ENCODE assay signal across 20 cellular contexts in genomic region chr15:63301088-63301487, GRCh38. TPM values are rescaled to one million over a fixed set of nuclear protein-coding genes. Genes with fewer than 3 reads are reported as not detected.
A peak's percentile ranks its signal among the peaks of the same experiment; 100 is the strongest.
DNase-seq lines count a peak whose midpoint lies in the region; ATAC-seq, FAIRE-seq and TF ChIP-seq lines count a peak whose summit lies in the region.
"Had no signal": no experiment of that assay in that cellular context is flagged by ENCODE, and none has a peak within 500 bp of the region (broad histone marks: within the 10 kb centered on the region; RNA-seq: fewer than 3 reads in every experiment).

No MANE protein-coding gene starts in this region.

- H3K4me2 ChIP-seq in astrocyte (ENCODE audit: low read length) (peak overlapping the region; percentile 25), smooth muscle cell (peak overlapping the region; percentile 3), MM.1S (ENCODE audit: low read depth, low read length) (no peak overlapping the region)

- H3K4me3 ChIP-seq in astrocyte (ENCODE audit: insufficient read depth, low read depth, low read length), result no peak overlapping the region
- no peak overlapping the region for H3K4me3 ChIP-seq in smooth muscle cell
- no peak overlapping the region for H3K4me3 ChIP-seq in MM.1S (ENCODE audit: low read length)

- no peaks in the 10 kb centered on the region for H3K9me2 ChIP-seq in MM.1S (replicated peaks; ENCODE audit: insufficient read depth, low read length)

- H3K27ac Mint-ChIP-seq in astrocyte (ENCODE audit: unreplicated experiment), result no peak overlapping the region
- no peak overlapping the region for H3K27ac Mint-ChIP-seq in WTC11
- H3K27ac Mint-ChIP-seq: CD4-positive, CD25-positive, alpha-beta regulatory T cell had no signal

- peak; percentile 45 for DNase-seq in NCI-H748 (lab: John Stamatoyannopoulos, UW; ENCODE audit: unreplicated experiment)
- DNase-seq in NCI-H748 treated with DMSO at 0.1 percent for 48 hours (lab: John Stamatoyannopoulos, UW), result no peak
- no peak for DNase-seq in astrocyte (ENCODE audit: low read depth)
- DNase-seq in kidney tubule cell (ENCODE audit: low spot score), result peak; percentile 56
- no peak for DNase-seq in smooth muscle cell (lab: John Stamatoyannopoulos, UW; ENCODE audit: unreplicated experiment)
- DNase-seq in NCI-H2029 treated with DMSO at 0.1 percent for 48 hours (lab: John Stamatoyannopoulos, UW), result no peak
- no peak for DNase-seq in MM.1S
- no peak for DNase-seq in WTC11 (ENCODE audit: low spot score)
- DNase-seq: BE2C; Caco-2; CD4-positive, CD25-positive, alpha-beta regulatory T cell; DMS153; GDM1; GOT3; KG1; NCI-H1694; NCI-H2227 treated with DMSO at 0.1 percent for 48 hours; NCI-H524 treated with DMSO at 0.1 percent for 48 hours had no signal

- CTCF ChIA-PET in WTC11 (lab: Charles Lee), result no interaction called here

- H3K9ac ChIP-seq in astrocyte (ENCODE audit: low read length) (no peak overlapping the region), smooth muscle cell (ENCODE audit: low read depth) (no peak overlapping the region), MM.1S (ENCODE audit: low read length) (no peak overlapping the region)

- POLR2A ChIA-PET in WTC11 (lab: Charles Lee), result no interaction called here

- no peak for ATAC-seq in WTC11
- ATAC-seq: Right ventricle myocardium inferior had no signal

- no peak overlapping the region for H3K4me3 Mint-ChIP-seq in astrocyte (ENCODE audit: unreplicated experiment)
- H3K4me3 Mint-ChIP-seq in WTC11, result no peak overlapping the region
- H3K4me3 Mint-ChIP-seq: CD4-positive, CD25-positive, alpha-beta regulatory T cell had no signal

- no peaks in the 10 kb centered on the region for H3K79me2 ChIP-seq in astrocyte (ENCODE audit: insufficient read depth, low read length)
- no peaks in the 10 kb centered on the region for H3K79me2 ChIP-seq in smooth muscle cell (ENCODE audit: low read depth)
- H3K79me2 ChIP-seq in MM.1S (ENCODE audit: low read length), result no peaks in the 10 kb centered on the region

- H4K20me1 ChIP-seq in astrocyte (ENCODE audit: insufficient read depth, low read length) (no peaks in the 10 kb centered on the region), smooth muscle cell (ENCODE audit: low read depth) (no peaks in the 10 kb centered on the region), MM.1S (ENCODE audit: insufficient read depth, low read length) (no peaks in the 10 kb centered on the region)

- H3K27me3 ChIP-seq in astrocyte (ENCODE audit: insufficient read depth, low read length), result no peaks in the 10 kb centered on the region
- H3K27me3 ChIP-seq in smooth muscle cell (ENCODE audit: low read depth), result no peaks in the 10 kb centered on the region
- no peaks in the 10 kb centered on the region for H3K27me3 ChIP-seq in MM.1S (replicated peaks; ENCODE audit: insufficient read depth, low read length)
- H3K27me3 ChIP-seq: BE2C had no signal

- H3K36me3 ChIP-seq in astrocyte (ENCODE audit: insufficient read depth, low read length), result peaks cover 4% of the 10 kb centered on the region
- no peaks in the 10 kb centered on the region for H3K36me3 ChIP-seq in smooth muscle cell (ENCODE audit: low read depth)
- no peaks in the 10 kb centered on the region for H3K36me3 ChIP-seq in MM.1S (replicated peaks; ENCODE audit: insufficient read depth, low read length)
- H3K36me3 ChIP-seq: BE2C had no signal

- TF ChIP-seq CTCF in astrocyte (IDR thresholded peaks at IDR 0.05; ENCODE audit: insufficient read depth, low read depth, low read length) (no peak), smooth muscle cell (IDR thresholded peaks at IDR 0.05; ENCODE audit: borderline replicate concordance, insufficient read depth, poor library complexity, severe bottlenecking) (no peak), MM.1S (IDR thresholded peaks at IDR 0.05; ENCODE audit: low read length) (no peak), WTC11 (IDR thresholded peaks at IDR 0.05) (no peak)

- H3K4me1 ChIP-seq in astrocyte (ENCODE audit: insufficient read depth, low read length), result no peaks in the 10 kb centered on the region
- H3K4me1 ChIP-seq in smooth muscle cell (ENCODE audit: low read depth), result no peaks in the 10 kb centered on the region
- H3K4me1 ChIP-seq in MM.1S (ENCODE audit: low read length), result no peaks in the 10 kb centered on the region
- H3K4me1 ChIP-seq: BE2C, Caco-2 had no signal

- H3K4me1 Mint-ChIP-seq in astrocyte (ENCODE audit: low read depth, unreplicated experiment), result peaks cover 6% of the 10 kb centered on the region
- H3K4me1 Mint-ChIP-seq in WTC11, result peaks cover 14% of the 10 kb centered on the region

- peaks cover 32% of the 10 kb centered on the region for H3K36me3 Mint-ChIP-seq in astrocyte (ENCODE audit: low read depth, unreplicated experiment)
- H3K36me3 Mint-ChIP-seq in WTC11, result peaks cover 16% of the 10 kb centered on the region

- H3K9me3 Mint-ChIP-seq in astrocyte (ENCODE audit: unreplicated experiment) (no peaks in the 10 kb centered on the region), WTC11 (no peaks in the 10 kb centered on the region)
- H3K9me3 Mint-ChIP-seq: CD4-positive, CD25-positive, alpha-beta regulatory T cell had no signal

- no peak overlapping the region for H2AFZ ChIP-seq in astrocyte (ENCODE audit: low read depth, low read length)
- no peak overlapping the region for H2AFZ ChIP-seq in smooth muscle cell (ENCODE audit: low read depth)
- no peak overlapping the region for H2AFZ ChIP-seq in MM.1S (ENCODE audit: low read length)

- H3K27ac ChIP-seq in astrocyte (ENCODE audit: low read depth, low read length) (no peak overlapping the region), smooth muscle cell (ENCODE audit: low read depth) (no peak overlapping the region), MM.1S (ENCODE audit: low read length) (no peak overlapping the region)

- WGBS in smooth muscle cell (ENCODE audit: low lambda C conversion rate), result 91% methylated on average over 1 of the region's 1 CpG

- H3K9me3 ChIP-seq in astrocyte (ENCODE audit: insufficient read depth, low read depth, low read length), result no peaks in the 10 kb centered on the region
- H3K9me3 ChIP-seq in smooth muscle cell (replicated peaks; ENCODE audit: low read depth), result no peaks in the 10 kb centered on the region
- H3K9me3 ChIP-seq in MM.1S (replicated peaks; ENCODE audit: insufficient read depth, low read length), result no peaks in the 10 kb centered on the region
- H3K9me3 ChIP-seq: BE2C, Caco-2 had no signal

- H3K27me3 Mint-ChIP-seq in astrocyte (ENCODE audit: low read depth, unreplicated experiment) (no peaks in the 10 kb centered on the region), WTC11 (ENCODE audit: low read depth) (no peaks in the 10 kb centered on the region)
- H3K27me3 Mint-ChIP-seq: CD4-positive, CD25-positive, alpha-beta regulatory T cell had no signal

- H3F3A ChIP-seq in smooth muscle cell (ENCODE audit: low read depth) (no peaks in the 10 kb centered on the region), MM.1S (ENCODE audit: insufficient read depth, low read length) (no peaks in the 10 kb centered on the region)

- no peak for FAIRE-seq in astrocyte (lab: Jason Lieb, UNC)
- FAIRE-seq: RCC 7860 had no signal

TF ChIP-seq in WTC11, 78 proteins besides CTCF, POLR2A, EP300 and RAD21 (continues in another document):
- TF ChIP-seq MAX (CRISPR knock-in tag; IDR thresholded peaks at IDR 0.05) (no peak), IRF1 (CRISPR knock-in tag; IDR thresholded peaks at IDR 0.05) (no peak), GABPB1 (CRISPR knock-in tag; IDR thresholded peaks at IDR 0.05) (no peak), CDX4 (CRISPR knock-in tag; IDR thresholded peaks at IDR 0.05; ENCODE audit: borderline replicate concordance) (no peak), ZNF281 (CRISPR knock-in tag; IDR thresholded peaks at IDR 0.05) (no peak), ZNF232 (CRISPR knock-in tag; IDR thresholded peaks at IDR 0.05) (no peak)

RNA-seq across cellular contexts. Expression of gene APH1B, which starts 23.7 kb away (rescaled TPM):
- total RNA-seq in astrocyte (14.7 and 18.2 TPM in 2 replicates), smooth muscle cell (10.5 and 14.3 TPM in 2 replicates), WTC11 (2021) (22.0 to 27.5 TPM (median 25.0 TPM) in 3 replicates)
- polyA plus RNA-seq in smooth muscle cell, result 9.5 and 15.5 TPM in 2 replicates

Comparison
In these comparisons a context has a peak if more than half of its experiments do, and no peak if none do; other contexts are left out.
1. DNase-seq: peak in NCI-H748 (single experiment) and kidney tubule cell (single experiment); none in NCI-H748 treated with DMSO at 0.1 percent for 48 hours (single experiment), astrocyte (single experiment), smooth muscle cell (single experiment), NCI-H2029 treated with DMSO at 0.1 percent for 48 hours (single experiment), MM.1S (single experiment) and WTC11 (single experiment).